1 cellular context compared by ENCODE assay signal in genomic region chr17:76138234-76138895, GRCh38.
TF ChIP-seq lines count a peak whose summit lies in the region.

No MANE protein-coding gene starts in this region.

TF ChIP-seq in HepG2, 621 proteins besides CTCF, POLR2A, EP300 and RAD21 (continued from another document and continues in another):
- TF ChIP-seq ZBTB49 (CRISPR knock-in tag; IDR thresholded peaks at IDR 0.05; ENCODE audit: borderline replicate concordance) (no peak), ZNF34 (CRISPR knock-in tag; IDR thresholded peaks at IDR 0.05; ENCODE audit: borderline replicate concordance) (peak; percentile 57; the same call in 1 of the 2 replicates), ZNF879 (CRISPR knock-in tag; IDR thresholded peaks at IDR 0.05) (peak; percentile 73; the same call in 1 of the 2 replicates), ATF1 (CRISPR knock-in tag; IDR thresholded peaks at IDR 0.05) (no peak), ZNF280B (CRISPR knock-in tag; IDR thresholded peaks at IDR 0.05; ENCODE audit: borderline replicate concordance) (peak; percentile 30; the same call in 1 of the 2 replicates), JUND (CRISPR knock-in tag; IDR thresholded peaks at IDR 0.05) (peak; percentile 67; the same call in 1 of the 2 replicates), SATB2 (CRISPR knock-in tag; IDR thresholded peaks at IDR 0.05) (no peak), MAZ (IDR thresholded peaks at IDR 0.05; ENCODE audit: borderline replicate concordance, low read depth, low read length) (peak; percentile 90), MAZ (CRISPR knock-in tag; IDR thresholded peaks at IDR 0.05; ENCODE audit: low read depth) (peak; percentile 94), YEATS2 (CRISPR knock-in tag; IDR thresholded peaks at IDR 0.05; ENCODE audit: borderline replicate concordance) (peak; percentile 52; the same call in 1 of the 2 replicates), ATF7 (IDR thresholded peaks at IDR 0.05) (no peak), ATF7 (CRISPR knock-in tag; IDR thresholded peaks at IDR 0.05) (no peak), ZNF644 (CRISPR knock-in tag; IDR thresholded peaks at IDR 0.05; ENCODE audit: low read depth) (no peak; the same call in 1 of the 2 replicates), ZFP36L2 (CRISPR knock-in tag; IDR thresholded peaks at IDR 0.05) (no peak; the same call in 1 of the 2 replicates), ZNF749 (CRISPR knock-in tag; IDR thresholded peaks at IDR 0.05; ENCODE audit: borderline replicate concordance) (0 out of 2 replicates have a peak, but pooled peaks have one; percentile 54), RBAK (CRISPR knock-in tag; IDR thresholded peaks at IDR 0.05) (no peak), ZNF292 (CRISPR knock-in tag; IDR thresholded peaks at IDR 0.05; ENCODE audit: borderline replicate concordance, low read depth) (peak; percentile 81), MAFG (CRISPR knock-in tag; IDR thresholded peaks at IDR 0.05) (no peak), ELF3 (CRISPR knock-in tag; IDR thresholded peaks at IDR 0.05) (peak; percentile 89), ZBTB34 (CRISPR knock-in tag; IDR thresholded peaks at IDR 0.05) (peak; percentile 17; the same call in 1 of the 2 replicates), ZNF138 (CRISPR knock-in tag; IDR thresholded peaks at IDR 0.05; ENCODE audit: low read depth) (peak; percentile 31; the same call in 1 of the 2 replicates), ZNF850 (CRISPR knock-in tag; conservative IDR thresholded peaks at IDR 0.05) (no peak), TRIM24 (CRISPR knock-in tag; IDR thresholded peaks at IDR 0.05) (no peak), ZNF20 (CRISPR knock-in tag; IDR thresholded peaks at IDR 0.05) (0 out of 2 replicates have a peak, but pooled peaks have one; percentile 4), ZNF691 (CRISPR knock-in tag; IDR thresholded peaks at IDR 0.05; ENCODE audit: borderline replicate concordance, low read depth) (peak; percentile 65; the same call in 1 of the 2 replicates), RXRB (CRISPR knock-in tag; IDR thresholded peaks at IDR 0.05; ENCODE audit: borderline replicate concordance) (peak; percentile 82), ZSCAN21 (CRISPR knock-in tag; IDR thresholded peaks at IDR 0.05; ENCODE audit: borderline replicate concordance) (peak; percentile 97), SRSF9 (IDR thresholded peaks at IDR 0.05; ENCODE audit: borderline replicate concordance, insufficient read depth, low read depth, low read length, poor library complexity, severe bottlenecking) (no peak), ZNF546 (CRISPR knock-in tag; conservative IDR thresholded peaks at IDR 0.05) (peak; percentile 78; the same call in 1 of the 2 replicates), ZNF878 (CRISPR knock-in tag; IDR thresholded peaks at IDR 0.05) (peak; percentile 84; the same call in 1 of the 2 replicates), ZNF710 (CRISPR knock-in tag; IDR thresholded peaks at IDR 0.05; ENCODE audit: borderline replicate concordance) (peak; percentile 81; the same call in 1 of the 2 replicates), NCOA2 (CRISPR knock-in tag; IDR thresholded peaks at IDR 0.05) (peak; percentile 81), ZNF296 (CRISPR knock-in tag; conservative IDR thresholded peaks at IDR 0.05) (no peak), ZBTB1 (CRISPR knock-in tag; IDR thresholded peaks at IDR 0.05; ENCODE audit: borderline replicate concordance) (no peak), DZIP1 (CRISPR knock-in tag; IDR thresholded peaks at IDR 0.05) (peak; percentile 96), NR2F6 (IDR thresholded peaks at IDR 0.05) (peak; percentile 78), NR2F6 (CRISPR knock-in tag; IDR thresholded peaks at IDR 0.05) (no peak; the same call in none of the 2 replicates), ZGPAT (CRISPR knock-in tag; IDR thresholded peaks at IDR 0.05) (peak; percentile 94), RAD51 (IDR thresholded peaks at IDR 0.05; ENCODE audit: borderline replicate concordance) (no peak), TBL1XR1 (IDR thresholded peaks at IDR 0.05; ENCODE audit: borderline replicate concordance, low read length, partially characterized antibody) (peak; percentile 59), POGZ (CRISPR knock-in tag; IDR thresholded peaks at IDR 0.05) (no peak), ZNF496 (CRISPR knock-in tag; IDR thresholded peaks at IDR 0.05; ENCODE audit: insufficient replicate concordance) (no peak), SKIL (CRISPR knock-in tag; IDR thresholded peaks at IDR 0.05; ENCODE audit: borderline replicate concordance) (peak; percentile 55; the same call in 1 of the 2 replicates), ISX (CRISPR knock-in tag; conservative IDR thresholded peaks at IDR 0.05) (no peak), FOXC1 (CRISPR knock-in tag; IDR thresholded peaks at IDR 0.05; ENCODE audit: borderline replicate concordance) (peak; percentile 69; the same call in 1 of the 2 replicates), DBP (CRISPR knock-in tag; IDR thresholded peaks at IDR 0.05; ENCODE audit: not compliant biosample characterization) (no peak), KDM1A (CRISPR knock-in tag; IDR thresholded peaks at IDR 0.05) (no peak), IRF9 (CRISPR knock-in tag; IDR thresholded peaks at IDR 0.05; ENCODE audit: borderline replicate concordance) (peak; percentile 24; the same call in 1 of the 2 replicates), ZNF75D (CRISPR knock-in tag; IDR thresholded peaks at IDR 0.05; ENCODE audit: borderline replicate concordance) (no peak)
